Comparison of ENCODE assay signal across 2 cellular contexts in the genomic region with DNA sequence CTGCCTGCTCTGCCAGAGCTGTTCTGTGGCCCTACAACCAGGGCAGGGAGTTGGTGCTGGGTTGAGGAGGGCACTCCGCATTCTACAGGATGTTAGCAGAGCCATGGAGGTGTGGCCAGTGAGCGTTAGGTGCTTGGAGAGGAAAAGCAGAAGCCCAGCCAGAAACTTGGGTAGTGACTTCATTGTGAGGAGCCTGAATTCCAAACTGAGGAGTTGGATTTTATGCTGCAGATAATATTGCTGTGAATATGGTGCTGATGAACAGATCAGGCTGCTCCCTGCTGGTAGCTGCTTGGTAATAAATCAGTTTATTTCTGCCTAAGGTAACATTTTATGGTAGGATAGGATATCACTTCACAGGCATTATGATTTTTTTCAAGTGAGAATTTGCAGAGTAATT.
TF ChIP-seq lines count a peak whose summit lies in the region.

No MANE protein-coding gene starts in this region.

TF ChIP-seq in HEK293, 187 proteins besides CTCF, POLR2A, EP300 and RAD21 (continued from another document and continues in another):
- no peak for TF ChIP-seq ZNF596 (tag by site-specific recombination; IDR thresholded peaks at IDR 0.05)
- TF ChIP-seq ZBTB48 (tag by site-specific recombination; IDR thresholded peaks at IDR 0.05), result no peak
- no peak for TF ChIP-seq ZBTB20 (tag by site-specific recombination; IDR thresholded peaks at IDR 0.05)
- TF ChIP-seq, protein P1, sequence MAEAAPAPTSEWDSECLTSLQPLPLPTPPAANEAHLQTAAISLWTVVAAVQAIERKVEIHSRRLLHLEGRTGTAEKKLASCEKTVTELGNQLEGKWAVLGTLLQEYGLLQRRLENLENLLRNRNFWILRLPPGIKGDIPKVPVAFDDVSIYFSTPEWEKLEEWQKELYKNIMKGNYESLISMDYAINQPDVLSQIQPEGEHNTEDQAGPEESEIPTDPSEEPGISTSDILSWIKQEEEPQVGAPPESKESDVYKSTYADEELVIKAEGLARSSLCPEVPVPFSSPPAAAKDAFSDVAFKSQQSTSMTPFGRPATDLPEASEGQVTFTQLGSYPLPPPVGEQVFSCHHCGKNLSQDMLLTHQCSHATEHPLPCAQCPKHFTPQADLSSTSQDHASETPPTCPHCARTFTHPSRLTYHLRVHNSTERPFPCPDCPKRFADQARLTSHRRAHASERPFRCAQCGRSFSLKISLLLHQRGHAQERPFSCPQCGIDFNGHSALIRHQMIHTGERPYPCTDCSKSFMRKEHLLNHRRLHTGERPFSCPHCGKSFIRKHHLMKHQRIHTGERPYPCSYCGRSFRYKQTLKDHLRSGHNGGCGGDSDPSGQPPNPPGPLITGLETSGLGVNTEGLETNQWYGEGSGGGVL (tag by site-specific recombination; IDR thresholded peaks at IDR 0.05), result no peak
- no peak for TF ChIP-seq ZNF624 (tag by site-specific recombination; IDR thresholded peaks at IDR 0.05)
- peak; percentile 78 for TF ChIP-seq OSR2 (tag by site-specific recombination; IDR thresholded peaks at IDR 0.05)
- no peak for TF ChIP-seq TCF7L2 (IDR thresholded peaks at IDR 0.05; ENCODE audit: borderline replicate concordance, low read depth, low read length)
- no peak for TF ChIP-seq ZNF561 (tag by site-specific recombination; IDR thresholded peaks at IDR 0.05; ENCODE audit: borderline replicate concordance)
- TF ChIP-seq ZNF701 (tag by site-specific recombination; IDR thresholded peaks at IDR 0.05), result no peak
- no peak for TF ChIP-seq ZNF416 (tag by site-specific recombination; IDR thresholded peaks at IDR 0.05)
- TF ChIP-seq ZNF114 (tag by site-specific recombination; IDR thresholded peaks at IDR 0.05), result no peak
- TF ChIP-seq EGR2 (tag by site-specific recombination; IDR thresholded peaks at IDR 0.05; ENCODE audit: low read depth), result no peak
- no peak for TF ChIP-seq MZF1 (tag by site-specific recombination; IDR thresholded peaks at IDR 0.05; ENCODE audit: borderline replicate concordance)
- TF ChIP-seq KLF9 (tag by site-specific recombination; IDR thresholded peaks at IDR 0.05; ENCODE audit: low read depth), result no peak
- TF ChIP-seq ZFP41 (tag by site-specific recombination; IDR thresholded peaks at IDR 0.05; ENCODE audit: borderline replicate concordance), result no peak
- TF ChIP-seq ZNF473 (tag by site-specific recombination; IDR thresholded peaks at IDR 0.05), result no peak
- TF ChIP-seq SP7 (tag by site-specific recombination; IDR thresholded peaks at IDR 0.05), result peak; percentile 31; the same call in 1 of the 2 replicates
- peak; percentile 33; the same call in 1 of the 2 replicates for TF ChIP-seq ZNF843 (tag by site-specific recombination; IDR thresholded peaks at IDR 0.05)
- no peak for TF ChIP-seq ZNF830 (tag by site-specific recombination; IDR thresholded peaks at IDR 0.05; ENCODE audit: low read depth)
- TF ChIP-seq ZNF341 (tag by site-specific recombination; IDR thresholded peaks at IDR 0.05; ENCODE audit: low read depth), result no peak
- TF ChIP-seq FEZF1 (tag by site-specific recombination; IDR thresholded peaks at IDR 0.05), result no peak
- TF ChIP-seq ZNF10 (tag by site-specific recombination; IDR thresholded peaks at IDR 0.05), result no peak
- TF ChIP-seq, protein P2, sequence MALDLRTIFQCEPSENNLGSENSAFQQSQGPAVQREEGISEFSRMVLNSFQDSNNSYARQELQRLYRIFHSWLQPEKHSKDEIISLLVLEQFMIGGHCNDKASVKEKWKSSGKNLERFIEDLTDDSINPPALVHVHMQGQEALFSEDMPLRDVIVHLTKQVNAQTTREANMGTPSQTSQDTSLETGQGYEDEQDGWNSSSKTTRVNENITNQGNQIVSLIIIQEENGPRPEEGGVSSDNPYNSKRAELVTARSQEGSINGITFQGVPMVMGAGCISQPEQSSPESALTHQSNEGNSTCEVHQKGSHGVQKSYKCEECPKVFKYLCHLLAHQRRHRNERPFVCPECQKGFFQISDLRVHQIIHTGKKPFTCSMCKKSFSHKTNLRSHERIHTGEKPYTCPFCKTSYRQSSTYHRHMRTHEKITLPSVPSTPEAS (tag by site-specific recombination; IDR thresholded peaks at IDR 0.05), result no peak
- no peak for TF ChIP-seq ZNF777 (tag by site-specific recombination; IDR thresholded peaks at IDR 0.05; ENCODE audit: borderline replicate concordance)
- no peak for TF ChIP-seq SCRT2 (tag by site-specific recombination; IDR thresholded peaks at IDR 0.05)
- TF ChIP-seq BCL11B (tag by site-specific recombination; IDR thresholded peaks at IDR 0.05; ENCODE audit: low read depth), result no peak
- no peak for TF ChIP-seq SP3 (tag by site-specific recombination; IDR thresholded peaks at IDR 0.05)
- TF ChIP-seq ZNF629 (tag by site-specific recombination; IDR thresholded peaks at IDR 0.05), result peak; percentile 38
- TF ChIP-seq ZNF2 (tag by site-specific recombination; IDR thresholded peaks at IDR 0.05), result no peak
- TF ChIP-seq YY1 (tag by site-specific recombination; IDR thresholded peaks at IDR 0.05), result no peak
- TF ChIP-seq, protein P3, sequence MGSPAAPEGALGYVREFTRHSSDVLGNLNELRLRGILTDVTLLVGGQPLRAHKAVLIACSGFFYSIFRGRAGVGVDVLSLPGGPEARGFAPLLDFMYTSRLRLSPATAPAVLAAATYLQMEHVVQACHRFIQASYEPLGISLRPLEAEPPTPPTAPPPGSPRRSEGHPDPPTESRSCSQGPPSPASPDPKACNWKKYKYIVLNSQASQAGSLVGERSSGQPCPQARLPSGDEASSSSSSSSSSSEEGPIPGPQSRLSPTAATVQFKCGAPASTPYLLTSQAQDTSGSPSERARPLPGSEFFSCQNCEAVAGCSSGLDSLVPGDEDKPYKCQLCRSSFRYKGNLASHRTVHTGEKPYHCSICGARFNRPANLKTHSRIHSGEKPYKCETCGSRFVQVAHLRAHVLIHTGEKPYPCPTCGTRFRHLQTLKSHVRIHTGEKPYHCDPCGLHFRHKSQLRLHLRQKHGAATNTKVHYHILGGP (tag by site-specific recombination; IDR thresholded peaks at IDR 0.05), result no peak
- TF ChIP-seq ZNF664 (tag by site-specific recombination; IDR thresholded peaks at IDR 0.05), result no peak
- no peak for TF ChIP-seq ZNF140 (tag by site-specific recombination; IDR thresholded peaks at IDR 0.05)
- no peak for TF ChIP-seq GLI2 (tag by site-specific recombination; IDR thresholded peaks at IDR 0.05; ENCODE audit: borderline replicate concordance, low read depth)
- TF ChIP-seq ZNF654 (tag by site-specific recombination; IDR thresholded peaks at IDR 0.05; ENCODE audit: low read depth), result 0 out of 2 replicates have a peak, but pooled peaks have one; percentile 7

TF ChIP-seq in WTC11, 78 proteins besides CTCF, POLR2A, EP300 and RAD21 (continued from another document):
- TF ChIP-seq, protein P4, sequence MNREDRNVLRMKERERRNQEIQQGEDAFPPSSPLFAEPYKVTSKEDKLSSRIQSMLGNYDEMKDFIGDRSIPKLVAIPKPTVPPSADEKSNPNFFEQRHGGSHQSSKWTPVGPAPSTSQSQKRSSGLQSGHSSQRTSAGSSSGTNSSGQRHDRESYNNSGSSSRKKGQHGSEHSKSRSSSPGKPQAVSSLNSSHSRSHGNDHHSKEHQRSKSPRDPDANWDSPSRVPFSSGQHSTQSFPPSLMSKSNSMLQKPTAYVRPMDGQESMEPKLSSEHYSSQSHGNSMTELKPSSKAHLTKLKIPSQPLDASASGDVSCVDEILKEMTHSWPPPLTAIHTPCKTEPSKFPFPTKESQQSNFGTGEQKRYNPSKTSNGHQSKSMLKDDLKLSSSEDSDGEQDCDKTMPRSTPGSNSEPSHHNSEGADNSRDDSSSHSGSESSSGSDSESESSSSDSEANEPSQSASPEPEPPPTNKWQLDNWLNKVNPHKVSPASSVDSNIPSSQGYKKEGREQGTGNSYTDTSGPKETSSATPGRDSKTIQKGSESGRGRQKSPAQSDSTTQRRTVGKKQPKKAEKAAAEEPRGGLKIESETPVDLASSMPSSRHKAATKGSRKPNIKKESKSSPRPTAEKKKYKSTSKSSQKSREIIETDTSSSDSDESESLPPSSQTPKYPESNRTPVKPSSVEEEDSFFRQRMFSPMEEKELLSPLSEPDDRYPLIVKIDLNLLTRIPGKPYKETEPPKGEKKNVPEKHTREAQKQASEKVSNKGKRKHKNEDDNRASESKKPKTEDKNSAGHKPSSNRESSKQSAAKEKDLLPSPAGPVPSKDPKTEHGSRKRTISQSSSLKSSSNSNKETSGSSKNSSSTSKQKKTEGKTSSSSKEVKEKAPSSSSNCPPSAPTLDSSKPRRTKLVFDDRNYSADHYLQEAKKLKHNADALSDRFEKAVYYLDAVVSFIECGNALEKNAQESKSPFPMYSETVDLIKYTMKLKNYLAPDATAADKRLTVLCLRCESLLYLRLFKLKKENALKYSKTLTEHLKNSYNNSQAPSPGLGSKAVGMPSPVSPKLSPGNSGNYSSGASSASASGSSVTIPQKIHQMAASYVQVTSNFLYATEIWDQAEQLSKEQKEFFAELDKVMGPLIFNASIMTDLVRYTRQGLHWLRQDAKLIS (CRISPR knock-in tag; IDR thresholded peaks at IDR 0.05; ENCODE audit: borderline replicate concordance), result no peak
- TF ChIP-seq TEAD4 (CRISPR knock-in tag; IDR thresholded peaks at IDR 0.05) (no peak), OVOL2 (CRISPR knock-in tag; IDR thresholded peaks at IDR 0.05; ENCODE audit: borderline replicate concordance) (no peak), ZNF423 (CRISPR knock-in tag; IDR thresholded peaks at IDR 0.05) (no peak), ZNF219 (CRISPR knock-in tag; IDR thresholded peaks at IDR 0.05; ENCODE audit: borderline replicate concordance) (no peak), ETV6 (CRISPR knock-in tag; IDR thresholded peaks at IDR 0.05) (no peak)
- TF ChIP-seq, protein P5, sequence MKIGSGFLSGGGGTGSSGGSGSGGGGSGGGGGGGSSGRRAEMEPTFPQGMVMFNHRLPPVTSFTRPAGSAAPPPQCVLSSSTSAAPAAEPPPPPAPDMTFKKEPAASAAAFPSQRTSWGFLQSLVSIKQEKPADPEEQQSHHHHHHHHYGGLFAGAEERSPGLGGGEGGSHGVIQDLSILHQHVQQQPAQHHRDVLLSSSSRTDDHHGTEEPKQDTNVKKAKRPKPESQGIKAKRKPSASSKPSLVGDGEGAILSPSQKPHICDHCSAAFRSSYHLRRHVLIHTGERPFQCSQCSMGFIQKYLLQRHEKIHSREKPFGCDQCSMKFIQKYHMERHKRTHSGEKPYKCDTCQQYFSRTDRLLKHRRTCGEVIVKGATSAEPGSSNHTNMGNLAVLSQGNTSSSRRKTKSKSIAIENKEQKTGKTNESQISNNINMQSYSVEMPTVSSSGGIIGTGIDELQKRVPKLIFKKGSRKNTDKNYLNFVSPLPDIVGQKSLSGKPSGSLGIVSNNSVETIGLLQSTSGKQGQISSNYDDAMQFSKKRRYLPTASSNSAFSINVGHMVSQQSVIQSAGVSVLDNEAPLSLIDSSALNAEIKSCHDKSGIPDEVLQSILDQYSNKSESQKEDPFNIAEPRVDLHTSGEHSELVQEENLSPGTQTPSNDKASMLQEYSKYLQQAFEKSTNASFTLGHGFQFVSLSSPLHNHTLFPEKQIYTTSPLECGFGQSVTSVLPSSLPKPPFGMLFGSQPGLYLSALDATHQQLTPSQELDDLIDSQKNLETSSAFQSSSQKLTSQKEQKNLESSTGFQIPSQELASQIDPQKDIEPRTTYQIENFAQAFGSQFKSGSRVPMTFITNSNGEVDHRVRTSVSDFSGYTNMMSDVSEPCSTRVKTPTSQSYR (CRISPR knock-in tag; IDR thresholded peaks at IDR 0.05), result no peak
- TF ChIP-seq, protein P6, sequence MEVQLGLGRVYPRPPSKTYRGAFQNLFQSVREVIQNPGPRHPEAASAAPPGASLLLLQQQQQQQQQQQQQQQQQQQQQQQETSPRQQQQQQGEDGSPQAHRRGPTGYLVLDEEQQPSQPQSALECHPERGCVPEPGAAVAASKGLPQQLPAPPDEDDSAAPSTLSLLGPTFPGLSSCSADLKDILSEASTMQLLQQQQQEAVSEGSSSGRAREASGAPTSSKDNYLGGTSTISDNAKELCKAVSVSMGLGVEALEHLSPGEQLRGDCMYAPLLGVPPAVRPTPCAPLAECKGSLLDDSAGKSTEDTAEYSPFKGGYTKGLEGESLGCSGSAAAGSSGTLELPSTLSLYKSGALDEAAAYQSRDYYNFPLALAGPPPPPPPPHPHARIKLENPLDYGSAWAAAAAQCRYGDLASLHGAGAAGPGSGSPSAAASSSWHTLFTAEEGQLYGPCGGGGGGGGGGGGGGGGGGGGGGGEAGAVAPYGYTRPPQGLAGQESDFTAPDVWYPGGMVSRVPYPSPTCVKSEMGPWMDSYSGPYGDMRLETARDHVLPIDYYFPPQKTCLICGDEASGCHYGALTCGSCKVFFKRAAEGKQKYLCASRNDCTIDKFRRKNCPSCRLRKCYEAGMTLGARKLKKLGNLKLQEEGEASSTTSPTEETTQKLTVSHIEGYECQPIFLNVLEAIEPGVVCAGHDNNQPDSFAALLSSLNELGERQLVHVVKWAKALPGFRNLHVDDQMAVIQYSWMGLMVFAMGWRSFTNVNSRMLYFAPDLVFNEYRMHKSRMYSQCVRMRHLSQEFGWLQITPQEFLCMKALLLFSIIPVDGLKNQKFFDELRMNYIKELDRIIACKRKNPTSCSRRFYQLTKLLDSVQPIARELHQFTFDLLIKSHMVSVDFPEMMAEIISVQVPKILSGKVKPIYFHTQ (CRISPR knock-in tag; IDR thresholded peaks at IDR 0.05), result no peak
- TF ChIP-seq, protein P7, sequence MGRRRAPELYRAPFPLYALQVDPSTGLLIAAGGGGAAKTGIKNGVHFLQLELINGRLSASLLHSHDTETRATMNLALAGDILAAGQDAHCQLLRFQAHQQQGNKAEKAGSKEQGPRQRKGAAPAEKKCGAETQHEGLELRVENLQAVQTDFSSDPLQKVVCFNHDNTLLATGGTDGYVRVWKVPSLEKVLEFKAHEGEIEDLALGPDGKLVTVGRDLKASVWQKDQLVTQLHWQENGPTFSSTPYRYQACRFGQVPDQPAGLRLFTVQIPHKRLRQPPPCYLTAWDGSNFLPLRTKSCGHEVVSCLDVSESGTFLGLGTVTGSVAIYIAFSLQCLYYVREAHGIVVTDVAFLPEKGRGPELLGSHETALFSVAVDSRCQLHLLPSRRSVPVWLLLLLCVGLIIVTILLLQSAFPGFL (CRISPR knock-in tag; IDR thresholded peaks at IDR 0.05; ENCODE audit: borderline replicate concordance), result no peak
